ENCODE assay signal across 9 cellular contexts in the genomic region with DNA sequence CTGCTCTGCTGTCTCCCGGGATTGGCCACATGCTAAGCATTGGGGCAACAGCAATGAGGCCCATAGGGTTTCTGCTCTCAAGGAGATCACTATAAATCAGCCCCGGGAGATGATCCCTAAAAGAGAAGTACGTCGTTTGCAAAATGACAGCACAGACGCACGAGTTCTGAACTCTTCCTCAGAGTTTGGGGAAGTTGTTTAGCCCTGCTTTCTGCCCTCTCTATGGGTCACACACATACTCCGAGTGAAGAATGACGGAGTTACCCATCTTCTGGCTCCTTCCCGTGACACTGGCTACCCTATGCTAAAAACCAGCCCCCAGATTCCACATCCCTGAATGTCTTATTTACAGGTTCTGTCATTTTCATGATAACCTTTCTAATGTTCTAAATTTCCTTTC.
DNase-seq lines count a peak whose midpoint lies in the region; ATAC-seq and TF ChIP-seq lines count a peak whose summit lies in the region.
"Had no signal": no experiment of that assay in that cellular context is flagged by ENCODE, and none has a peak within 500 bp of the region (broad histone marks: within the 10 kb centered on the region; RNA-seq: fewer than 3 reads in every experiment).

No MANE protein-coding gene starts in this region.

- no peak for TF ChIP-seq RAD21 in SK-N-SH (IDR thresholded peaks at IDR 0.05; ENCODE audit: low read length)

- peak; percentile 33 for ATAC-seq in GM18867 (IDR thresholded peaks at IDR 0.05; ENCODE audit: unreplicated experiment)
- ATAC-seq in HG02798 (IDR thresholded peaks at IDR 0.05; ENCODE audit: poor library complexity, unreplicated experiment): peak; percentile 42
- peak; percentile 87 for ATAC-seq in naive thymus-derived CD4-positive, alpha-beta T cell

- H3K27me3 Mint-ChIP-seq in naive thymus-derived CD4-positive, alpha-beta T cell: peaks cover 0 to 3% (median 0%) of the 10 kb centered on the region in 5 donors
- H3K27me3 Mint-ChIP-seq in T-helper 2 cell treated with Interferon-gamma antibody and Interleukin-4, amounts not matched to agents 5 μg/mL and 100 μg/mL, for 36 hours (ENCODE audit: low read depth): no peaks in the 10 kb centered on the region

- 61% methylated on average over 9 of the region's 9 CpGs for WGBS in SK-N-SH (ENCODE audit: low lambda C conversion rate)

- no peaks in the 10 kb centered on the region for H3K36me3 ChIP-seq in naive thymus-derived CD4-positive, alpha-beta T cell (ENCODE audit: control insufficient read depth in 2 of 3, insufficient read depth in 3 of 3, low read length in 3 of 3)
- H3K36me3 ChIP-seq in SK-N-SH (replicated peaks in 1 of 2; ENCODE audit: control insufficient read depth in 1 of 2, insufficient read depth in 2 of 2, low read length in 1 of 2) (no peaks in the 10 kb centered on the region), A673 (ENCODE audit: insufficient read depth, low read length, poor library complexity, severe bottlenecking) (no peaks in the 10 kb centered on the region)

- intact Hi-C loops in naive thymus-derived CD4-positive, alpha-beta T cell (cut with micrococcal nuclease): no loop called here
- intact Hi-C loops in A673 (cut with micrococcal nuclease; ENCODE audit: unreplicated experiment): no loop called here

- CTCF ChIA-PET in naive thymus-derived CD4-positive, alpha-beta T cell (lab: Charles Lee): no interaction called here
- CTCF ChIA-PET in SK-N-SH (lab: Yijun Ruan, JAX) (no interaction called here), A673 (lab: Charles Lee) (no interaction called here)

- TF ChIP-seq CTCF in SK-N-SH (IDR thresholded peaks at IDR 0.05) (no peak), A673 (conservative IDR thresholded peaks at IDR 0.05; ENCODE audit: low read depth, low read length) (no peak)

- H4K20me1 ChIP-seq in SK-N-SH (ENCODE audit: insufficient read depth): no peaks in the 10 kb centered on the region

- no peaks in the 10 kb centered on the region for H3K9me2 ChIP-seq in SK-N-SH

- H3K4me1 Mint-ChIP-seq in naive thymus-derived CD4-positive, alpha-beta T cell: peaks cover 10 to 37% (median 24%) of the 10 kb centered on the region in 7 donors
- peaks cover 6% of the 10 kb centered on the region for H3K4me1 Mint-ChIP-seq in T-helper 2 cell treated with Interferon-gamma antibody and Interleukin-4, amounts not matched to agents 5 μg/mL and 100 μg/mL, for 36 hours (ENCODE audit: low read depth)

- no peak overlapping the region for H3K9ac ChIP-seq in SK-N-SH

- no peak overlapping the region for H3K4me2 ChIP-seq in SK-N-SH

- no peaks in the 10 kb centered on the region for H3K27me3 ChIP-seq in naive thymus-derived CD4-positive, alpha-beta T cell (ENCODE audit: control insufficient read depth in 2 of 2, insufficient read depth in 2 of 2, low read length in 2 of 2)
- no peaks in the 10 kb centered on the region for H3K27me3 ChIP-seq in SK-N-SH (ENCODE audit: insufficient read depth)
- H3K27me3 ChIP-seq in A673 (replicated peaks; ENCODE audit: insufficient read depth, low read depth, low read length, poor library complexity): no peaks in the 10 kb centered on the region

- H3K27ac Mint-ChIP-seq in naive thymus-derived CD4-positive, alpha-beta T cell: no peak overlapping the region
- H3K27ac Mint-ChIP-seq in T-helper 2 cell treated with Interferon-gamma antibody and Interleukin-4, amounts not matched to agents 5 μg/mL and 100 μg/mL, for 36 hours: no peak overlapping the region

- no TSS peak for BruUV-seq in A673 (replicated peaks; lab: Mats Ljungman, UMichigan)

- peaks cover 0 to 18% (median 0%) of the 10 kb centered on the region in 5 donors for H3K36me3 Mint-ChIP-seq in naive thymus-derived CD4-positive, alpha-beta T cell
- H3K36me3 Mint-ChIP-seq in T-helper 2 cell treated with Interferon-gamma antibody and Interleukin-4, amounts not matched to agents 5 μg/mL and 100 μg/mL, for 36 hours (ENCODE audit: low read depth): no peaks in the 10 kb centered on the region

- no peaks in the 10 kb centered on the region for H3K9me3 ChIP-seq in naive thymus-derived CD4-positive, alpha-beta T cell (ENCODE audit: control insufficient read depth in 2 of 3, low read length in 3 of 3)
- no peaks in the 10 kb centered on the region for H3K9me3 ChIP-seq in SK-N-SH
- no peaks in the 10 kb centered on the region for H3K9me3 ChIP-seq in A673 (ENCODE audit: low read depth, low read length, poor library complexity, severe bottlenecking)

- peaks cover 0 to 22% (median 0%) of the 10 kb centered on the region in 11 donors for H3K9me3 Mint-ChIP-seq in naive thymus-derived CD4-positive, alpha-beta T cell
- H3K9me3 Mint-ChIP-seq in T-helper 2 cell treated with Interferon-gamma antibody and Interleukin-4, amounts not matched to agents 5 μg/mL and 100 μg/mL, for 36 hours: peaks cover 23% of the 10 kb centered on the region

- DNase-seq in NOMO-1 treated with DMSO at 0.1 percent for 48 hours (lab: John Stamatoyannopoulos, UW; ENCODE audit: unreplicated experiment) (peak; percentile 96), NCI-H510A treated with DMSO at 0.1 percent for 48 hours (lab: John Stamatoyannopoulos, UW) (no peak), SK-N-SH (no peak), A673 (ENCODE audit: low spot score) (no peak)
- no peak for DNase-seq in naive thymus-derived CD4-positive, alpha-beta T cell
- no peak for DNase-seq in T-helper 2 cell treated with Interferon-gamma antibody and Interleukin-4, amounts not matched to agents 5 μg/mL and 100 μg/mL, for 36 hours (ENCODE audit: low spot score)
- DNase-seq: activated effector memory CD4-positive, alpha-beta T cell treated with Interleukin-2 at 50 U/mL for 16 hours had no signal

- H3K79me2 ChIP-seq in SK-N-SH (ENCODE audit: insufficient read depth): no peaks in the 10 kb centered on the region

- no peak overlapping the region for H3K27ac ChIP-seq in naive thymus-derived CD4-positive, alpha-beta T cell (ENCODE audit: low read depth, low read length)
- H3K27ac ChIP-seq in SK-N-SH (ENCODE audit: low read depth in 2 of 2, low read length in 1 of 2) (no peak overlapping the region), A673 (ENCODE audit: low read depth, low read length, poor library complexity, severe bottlenecking) (no peak overlapping the region)

- POLR2A ChIA-PET in naive thymus-derived CD4-positive, alpha-beta T cell (lab: Charles Lee): no interaction called here
- POLR2A ChIA-PET in SK-N-SH (lab: Yijun Ruan, JAX) (no interaction called here), A673 (lab: Charles Lee; ENCODE audit: low non-redundant PET) (no interaction called here)

- no peak for TF ChIP-seq EP300 in SK-N-SH (IDR thresholded peaks at IDR 0.05; ENCODE audit: borderline replicate concordance in 1 of 2, low read depth in 1 of 2, low read length in 1 of 2)

- no peaks in the 10 kb centered on the region for H3F3A ChIP-seq in SK-N-SH (replicated peaks; ENCODE audit: insufficient read depth)

- no peak overlapping the region for H3K4me3 Mint-ChIP-seq in naive thymus-derived CD4-positive, alpha-beta T cell
- no peak overlapping the region for H3K4me3 Mint-ChIP-seq in T-helper 2 cell treated with Interferon-gamma antibody and Interleukin-4, amounts not matched to agents 5 μg/mL and 100 μg/mL, for 36 hours

- H2AFZ ChIP-seq in SK-N-SH (ENCODE audit: low read depth): no peak overlapping the region

- peaks cover 0 to 12% of the 10 kb centered on the region in 2 donors for H3K4me1 ChIP-seq in naive thymus-derived CD4-positive, alpha-beta T cell (ENCODE audit: control insufficient read depth in 2 of 2, insufficient read depth in 2 of 2, low read length in 2 of 2)
- H3K4me1 ChIP-seq in SK-N-SH (ENCODE audit: control insufficient read depth in 1 of 2, insufficient read depth in 2 of 2, low read depth in 1 of 2, low read length in 1 of 2): no peaks in the 10 kb centered on the region
- no peaks in the 10 kb centered on the region for H3K4me1 ChIP-seq in A673 (ENCODE audit: insufficient read depth, low read length, poor library complexity, severe bottlenecking)

- H3K4me3 ChIP-seq in naive thymus-derived CD4-positive, alpha-beta T cell (ENCODE audit: low read length): no peak overlapping the region
- H3K4me3 ChIP-seq in SK-N-SH (ENCODE audit: low read depth in 2 of 2, low read length in 1 of 2) (no peak overlapping the region), A673 (ENCODE audit: low read depth, low read length, poor library complexity, severe bottlenecking) (no peak overlapping the region)

TF ChIP-seq in SK-N-SH, 30 proteins besides CTCF, POLR2A, EP300 and RAD21 (continues in another document):
- TF ChIP-seq POLR2AphosphoS5 (IDR thresholded peaks at IDR 0.05; ENCODE audit: low read depth, low read length) (no peak), TAF1 (IDR thresholded peaks at IDR 0.05; ENCODE audit: borderline replicate concordance, low read depth, low read length) (no peak), SIN3A (IDR thresholded peaks at IDR 0.05; ENCODE audit: borderline replicate concordance, low read depth, low read length) (no peak), MEF2A (IDR thresholded peaks at IDR 0.05; ENCODE audit: borderline replicate concordance, low read depth) (no peak), RXRA (IDR thresholded peaks at IDR 0.05; ENCODE audit: borderline replicate concordance, low read depth) (no peak), EZH2phosphoT487 (IDR thresholded peaks at IDR 0.05; ENCODE audit: borderline replicate concordance, low read depth) (no peak)
- TF ChIP-seq, protein P1, sequence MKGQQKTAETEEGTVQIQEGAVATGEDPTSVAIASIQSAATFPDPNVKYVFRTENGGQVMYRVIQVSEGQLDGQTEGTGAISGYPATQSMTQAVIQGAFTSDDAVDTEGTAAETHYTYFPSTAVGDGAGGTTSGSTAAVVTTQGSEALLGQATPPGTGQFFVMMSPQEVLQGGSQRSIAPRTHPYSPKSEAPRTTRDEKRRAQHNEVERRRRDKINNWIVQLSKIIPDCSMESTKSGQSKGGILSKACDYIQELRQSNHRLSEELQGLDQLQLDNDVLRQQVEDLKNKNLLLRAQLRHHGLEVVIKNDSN (IDR thresholded peaks at IDR 0.05; ENCODE audit: borderline replicate concordance, low read depth): no peak
- TF ChIP-seq, protein P2, sequence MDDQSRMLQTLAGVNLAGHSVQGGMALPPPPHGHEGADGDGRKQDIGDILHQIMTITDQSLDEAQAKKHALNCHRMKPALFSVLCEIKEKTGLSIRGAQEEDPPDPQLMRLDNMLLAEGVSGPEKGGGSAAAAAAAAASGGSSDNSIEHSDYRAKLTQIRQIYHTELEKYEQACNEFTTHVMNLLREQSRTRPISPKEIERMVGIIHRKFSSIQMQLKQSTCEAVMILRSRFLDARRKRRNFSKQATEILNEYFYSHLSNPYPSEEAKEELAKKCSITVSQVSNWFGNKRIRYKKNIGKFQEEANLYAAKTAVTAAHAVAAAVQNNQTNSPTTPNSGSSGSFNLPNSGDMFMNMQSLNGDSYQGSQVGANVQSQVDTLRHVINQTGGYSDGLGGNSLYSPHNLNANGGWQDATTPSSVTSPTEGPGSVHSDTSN (IDR thresholded peaks at IDR 0.05): no peak

Comparison
In these comparisons a context has a peak if more than half of its experiments do, and no peak if none do; other contexts are left out.
1. ATAC-seq: peak in every context shown above with its lines; median percentile 87 in naive thymus-derived CD4-positive, alpha-beta T cell; 42 in HG02798; 33 in GM18867.